ENCODE assay signal across 13 cellular contexts in genomic region chr7:63042730-63043511, GRCh38.
DNase-seq lines count a peak whose midpoint lies in the region; ATAC-seq lines count a peak whose summit lies in the region.
"Had no signal": no experiment of that assay in that cellular context is flagged by ENCODE, and none has a peak within 500 bp of the region (broad histone marks: within the 10 kb centered on the region; RNA-seq: fewer than 3 reads in every experiment).

No MANE protein-coding gene starts in this region.

- ATAC-seq in sciatic nerve: no peak
- ATAC-seq: CD8-positive, alpha-beta T cell had no signal

- peak; percentile 5 for DNase-seq in activated CD8-positive, alpha-beta memory T cell treated with anti-CD3 and anti-CD28 coated beads for 24 hours
- DNase-seq in activated CD8-positive, alpha-beta memory T cell treated with anti-CD3 and anti-CD28 coated beads, Interleukin-2, amount 50 U/mL, for 4 hours: no peak
- peak; percentile 57 for DNase-seq in mesenteric fat pad (ENCODE audit: low spot score)
- DNase-seq in sciatic nerve (ENCODE audit: low spot score): peak; percentile 10
- DNase-seq in NK-92 treated with Interleukin-12 subunit alpha and Interleukin-12 subunit beta, amount 100 ng/mL, for 24 hours (lab: John Stamatoyannopoulos, UW): no peak
- DNase-seq in SHP77 (lab: John Stamatoyannopoulos, UW): no peak
- DNase-seq: Caco-2; CD4-positive, CD25-positive, alpha-beta regulatory T cell; DMS153; DND-41; H7; HCEC 1CT had no signal

- intact Hi-C loops in sciatic nerve (cut with DNase I): no loop called here

Comparison
In these comparisons a context has a peak if more than half of its experiments do, and no peak if none do; other contexts are left out.
1. DNase-seq: peak in activated CD8-positive, alpha-beta memory T cell treated with anti-CD3 and anti-CD28 coated beads for 24 hours (single experiment), mesenteric fat pad (single experiment) and sciatic nerve (single experiment); none in activated CD8-positive, alpha-beta memory T cell treated with anti-CD3 and anti-CD28 coated beads, Interleukin-2, amount 50 U/mL, for 4 hours (single experiment), NK-92 treated with Interleukin-12 subunit alpha and Interleukin-12 subunit beta, amount 100 ng/mL, for 24 hours (single experiment) and SHP77 (0 of 2).